8 cellular contexts compared by ENCODE assay signal in the genomic region with DNA sequence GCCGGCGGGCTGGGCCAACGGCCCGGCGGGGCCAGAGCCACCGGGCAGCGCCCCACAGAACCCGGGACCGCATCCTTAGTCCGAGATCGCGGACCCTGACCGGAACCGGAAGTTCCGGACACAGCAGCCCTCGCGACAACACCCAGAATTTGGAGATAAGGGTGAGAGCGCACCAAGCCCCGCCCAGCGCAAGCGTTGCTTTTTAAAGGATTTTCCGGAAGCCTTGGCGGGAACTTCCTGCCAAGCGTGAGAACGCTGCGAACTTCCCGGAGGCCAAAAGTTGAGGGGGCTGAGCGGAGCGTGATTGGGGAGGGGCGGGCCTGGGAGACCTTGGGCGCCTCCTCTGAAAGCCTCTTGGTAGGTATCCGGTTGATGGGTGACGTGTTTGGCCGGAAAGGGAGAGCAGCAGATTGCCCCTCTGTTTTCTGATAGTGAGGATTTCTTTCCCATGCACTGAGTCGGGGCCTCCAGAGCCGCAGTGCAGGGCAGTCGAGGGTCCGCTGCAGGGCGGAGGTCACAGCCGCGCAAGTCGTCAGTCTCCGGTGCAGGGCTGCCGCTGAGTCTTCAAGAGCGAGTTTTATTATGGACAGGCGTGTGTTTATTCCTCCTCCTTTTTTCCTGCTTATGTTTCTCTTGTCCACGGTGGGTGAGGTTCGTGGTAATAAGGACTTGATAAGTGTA. TPM values are rescaled to one million over a fixed set of nuclear protein-coding genes. Genes with fewer than 3 reads are reported as not detected.
A peak's percentile ranks its signal among the peaks of the same experiment; 100 is the strongest.
DNase-seq lines count a peak whose midpoint lies in the region; ATAC-seq lines count a peak whose summit lies in the region.

Gene MTRF1L (minus strand): TSS at position 97 of the 681 bp plus-strand sequence. CDS start 24 bp downstream, at position 73.

- no peaks in the 10 kb centered on the region for H3K27me3 ChIP-seq in NT2/D1 (ENCODE audit: insufficient read depth, insufficient read length)
- H3K27me3 ChIP-seq in endocrine pancreas (ENCODE audit: control insufficient read depth, insufficient read depth, low read length): no peaks in the 10 kb centered on the region
- no peaks in the 10 kb centered on the region for H3K27me3 ChIP-seq in mesenchymal stem cell (ENCODE audit: control insufficient read depth in 1 of 2, insufficient read depth in 1 of 2, low read length in 2 of 2)

- no peak within 1 kb of the TSS for H2BK15ac ChIP-seq in mesenchymal stem cell (ENCODE audit: low read depth, poor library complexity, severe bottlenecking)

- peaks cover 2% of the 10 kb centered on the region for H3K9me3 Mint-ChIP-seq in activated CD8-positive, alpha-beta memory T cell treated with anti-CD3 and anti-CD28 coated beads, Interleukin-2, amount 10 ng/mL, durations not matched to agents 7 days and 5 days (ENCODE audit: low read depth)

- ATAC-seq in GM21360 (IDR thresholded peaks at IDR 0.05; ENCODE audit: unreplicated experiment): peak; percentile 91
- peak; percentile 93 for ATAC-seq in activated CD8-positive, alpha-beta memory T cell treated with anti-CD3 and anti-CD28 coated beads, Interleukin-2, amount 10 ng/mL, durations not matched to agents 7 days and 5 days

- H3K27me3 Mint-ChIP-seq in activated CD8-positive, alpha-beta memory T cell treated with anti-CD3 and anti-CD28 coated beads, Interleukin-2, amount 10 ng/mL, durations not matched to agents 7 days and 5 days: peaks cover 2% of the 10 kb centered on the region

- peak within 1 kb of the TSS in 1 of 2 experiments; percentile 50 for H3K14ac ChIP-seq in mesenchymal stem cell (ENCODE audit: low read length in 2 of 2)

- H2AFZ ChIP-seq in mesenchymal stem cell (ENCODE audit: low read depth, low read length): peak within 1 kb of the TSS; percentile 60

- CTCF ChIA-PET in activated CD8-positive, alpha-beta memory T cell treated with anti-CD3 and anti-CD28 coated beads, Interleukin-2, amount 10 ng/mL, durations not matched to agents 7 days and 5 days (lab: Charles Lee): no interaction called here

- peak within 1 kb of the TSS; percentile 93 for H3K4me3 Mint-ChIP-seq in activated CD8-positive, alpha-beta memory T cell treated with anti-CD3 and anti-CD28 coated beads, Interleukin-2, amount 10 ng/mL, durations not matched to agents 7 days and 5 days

- peak within 1 kb of the TSS; percentile 82 for H4K91ac ChIP-seq in mesenchymal stem cell (ENCODE audit: low read length)

- peak within 1 kb of the TSS; percentile 84 for H4K8ac ChIP-seq in mesenchymal stem cell (ENCODE audit: low read length)

- H3K9me3 ChIP-seq in NT2/D1 (ENCODE audit: insufficient read depth, low read length) (no peaks in the 10 kb centered on the region), endocrine pancreas (ENCODE audit: control insufficient read depth, low read length) (no peaks in the 10 kb centered on the region), mesenchymal stem cell (ENCODE audit: control insufficient read depth, low read length) (no peaks in the 10 kb centered on the region)

- H2BK120ac ChIP-seq in mesenchymal stem cell (ENCODE audit: low read depth, low read length): no peak within 1 kb of the TSS

- H2BK12ac ChIP-seq in mesenchymal stem cell (ENCODE audit: low read length in 2 of 2): peak within 1 kb of the TSS in 1 of 2 experiments; percentile 43

- peaks cover 35% of the 10 kb centered on the region for H3K4me1 Mint-ChIP-seq in activated CD8-positive, alpha-beta memory T cell treated with anti-CD3 and anti-CD28 coated beads, Interleukin-2, amount 10 ng/mL, durations not matched to agents 7 days and 5 days

- peak within 1 kb of the TSS; percentile 92 for H3K4me2 ChIP-seq in mesenchymal stem cell (ENCODE audit: low read length, poor library complexity, severe bottlenecking)

- H3K9ac ChIP-seq in NT2/D1 (ENCODE audit: insufficient read length, low read depth) (peak within 1 kb of the TSS; percentile 91), endocrine pancreas (ENCODE audit: control insufficient read depth, insufficient read depth, low read length) (peak within 1 kb of the TSS; percentile 80), mesenchymal stem cell (ENCODE audit: low read length) (peak within 1 kb of the TSS; percentile 94)

- peak within 1 kb of the TSS; percentile 35 to 74 for H3K4ac ChIP-seq in mesenchymal stem cell (ENCODE audit: low read depth in 1 of 2, low read length in 2 of 2)

- H3K36me3 Mint-ChIP-seq in activated CD8-positive, alpha-beta memory T cell treated with anti-CD3 and anti-CD28 coated beads, Interleukin-2, amount 10 ng/mL, durations not matched to agents 7 days and 5 days: peaks cover 25% of the 10 kb centered on the region

- WGBS in mesenchymal stem cell: under 1% methylated on average over 43 of the region's 48 CpGs

- H3K18ac ChIP-seq in mesenchymal stem cell (ENCODE audit: low read depth in 1 of 2, low read length in 2 of 2): peak within 1 kb of the TSS; percentile 2 to 88

- H3K27ac ChIP-seq in mesenchymal stem cell (ENCODE audit: low read length, poor library complexity, severe bottlenecking): peak within 1 kb of the TSS; percentile 79

- DNase-seq in COLO829 (ENCODE audit: low spot score) (peak; percentile 91), HT1080 (ENCODE audit: low read depth) (peak; percentile 98), NT2/D1 (ENCODE audit: low read depth, low spot score) (peak; percentile 85), mesenchymal stem cell (peak; percentile 98)
- DNase-seq in activated CD8-positive, alpha-beta memory T cell treated with anti-CD3 and anti-CD28 coated beads, Interleukin-2, amount 10 ng/mL, durations not matched to agents 7 days and 5 days: peak; percentile 94
- DNase-seq in stimulated activated CD8-positive, alpha-beta memory T cell treated with anti-CD3 and anti-CD28 coated beads, Interleukin-12 subunit alpha, Interleukin-12 subunit beta, amount 100 ng/mL, for 4 hours (ENCODE audit: low read depth): peak; percentile 76

- peak within 1 kb of the TSS; percentile 94 for H3K27ac Mint-ChIP-seq in activated CD8-positive, alpha-beta memory T cell treated with anti-CD3 and anti-CD28 coated beads, Interleukin-2, amount 10 ng/mL, durations not matched to agents 7 days and 5 days

- H2BK5ac ChIP-seq in mesenchymal stem cell (ENCODE audit: low read depth, low read length, poor library complexity, severe bottlenecking): peak within 1 kb of the TSS; percentile 24

- no peaks in the 10 kb centered on the region for H3K79me1 ChIP-seq in mesenchymal stem cell (replicated peaks; ENCODE audit: low read length, poor library complexity, severe bottlenecking)

- peak within 1 kb of the TSS; percentile 88 for H3K4me3 ChIP-seq in NT2/D1 (ENCODE audit: insufficient read length, low read depth)
- H3K4me3 ChIP-seq in endocrine pancreas (ENCODE audit: control insufficient read depth, insufficient read depth, low read length): peak within 1 kb of the TSS; percentile 96
- H3K4me3 ChIP-seq in mesenchymal stem cell (ENCODE audit: insufficient read depth in 1 of 2, low read depth in 1 of 2, low read length in 2 of 2): peak within 1 kb of the TSS; percentile 63 to 96

- H3K36me3 ChIP-seq in NT2/D1 (ENCODE audit: insufficient read depth, insufficient read length, low read length) (peaks cover 23% of the 10 kb centered on the region), endocrine pancreas (ENCODE audit: control insufficient read depth, insufficient read depth, low read length) (no peaks in the 10 kb centered on the region), mesenchymal stem cell (ENCODE audit: control insufficient read depth in 1 of 2, insufficient read depth in 2 of 2, low read depth in 1 of 2, low read length in 2 of 2) (peaks cover 0 to 14% of the 10 kb centered on the region in 2 experiments)

- H3K4me1 ChIP-seq in NT2/D1 (ENCODE audit: insufficient read depth, insufficient read length) (peaks cover 2% of the 10 kb centered on the region), endocrine pancreas (ENCODE audit: control insufficient read depth, insufficient read depth, low read length) (peaks cover 21% of the 10 kb centered on the region), mesenchymal stem cell (ENCODE audit: control insufficient read depth, insufficient read depth, low read depth, low read length) (peaks cover 3% of the 10 kb centered on the region)

- H3K23ac ChIP-seq in mesenchymal stem cell (ENCODE audit: low read length in 2 of 2): peak within 1 kb of the TSS in 1 of 2 experiments; percentile 9

- peak within 1 kb of the TSS; percentile 7 for H2AK5ac ChIP-seq in mesenchymal stem cell (ENCODE audit: low read length, severe bottlenecking)

RNA-seq across cellular contexts. Expression of gene MTRF1L, which starts in this region (rescaled TPM):
- total RNA-seq in HT1080 (2014; rRNA removed; shearing (Covaris generic)): 21.5 and 34.5 TPM in 2 replicates
- polyA plus RNA-seq in HT1080 (2015; cell fraction: cytosol; rRNA removed): 21.7 and 24.6 TPM in 2 replicates
- polyA plus RNA-seq in HT1080 (2015; cell fraction: nucleus; rRNA removed): 30.2 and 31.3 TPM in 2 replicates
- total RNA-seq in activated CD8-positive, alpha-beta memory T cell treated with anti-CD3 and anti-CD28 coated beads, Interleukin-2, amount 10 ng/mL, durations not matched to agents 7 days and 5 days: 10 to 100 TPM; 15.5 to 23.1 TPM
- polyA plus RNA-seq in mesenchymal stem cell (2013, experiment 1 of 2): 24.7 TPM
- polyA plus RNA-seq in mesenchymal stem cell (2013, experiment 2 of 2): 25.1 TPM

Comparison
In these comparisons a context has a peak if more than half of its experiments do, and no peak if none do; other contexts are left out.
1. Peak in every context shown above with its lines: DNase-seq, ATAC-seq, H3K4me3 ChIP-seq and H3K27ac ChIP-seq.